In genomic region chr12:119115296-119115905, GRCh38 we compare ENCODE assay signal across 8 cellular contexts.
DNase-seq lines count a peak whose midpoint lies in the region; ATAC-seq and TF ChIP-seq lines count a peak whose summit lies in the region.

No MANE protein-coding gene starts in this region.

- no peak overlapping the region for H3K4me3 Mint-ChIP-seq in activated naive CD4-positive, alpha-beta T cell treated with anti-CD3 and anti-CD28 coated beads, Interleukin-2, amount 10 ng/mL, durations not matched to agents 7 days and 5 days
- no peak overlapping the region for H3K4me3 Mint-ChIP-seq in nephron progenitor cell

- TF ChIP-seq POLR2A in esophagus muscularis mucosa (IDR thresholded peaks at IDR 0.05; ENCODE audit: low read depth), result no peak

- no peak for TF ChIP-seq EP300 in esophagus muscularis mucosa (IDR thresholded peaks at IDR 0.05)

- H3K4me1 Mint-ChIP-seq in activated naive CD4-positive, alpha-beta T cell treated with anti-CD3 and anti-CD28 coated beads, Interleukin-2, amount 10 ng/mL, durations not matched to agents 7 days and 5 days, result no peaks in the 10 kb centered on the region
- no peaks in the 10 kb centered on the region for H3K4me1 Mint-ChIP-seq in nephron progenitor cell

- no peaks in the 10 kb centered on the region for H3K9me3 ChIP-seq in Karpas-422 (ENCODE audit: low read length)
- no peaks in the 10 kb centered on the region for H3K9me3 ChIP-seq in SJCRH30 (replicated peaks)
- H3K9me3 ChIP-seq in esophagus muscularis mucosa, result no peaks in the 10 kb centered on the region

- intact Hi-C loops in esophagus muscularis mucosa (cut with DNase I), result loop anchor here (1.0 to 10.0 kb wide), 4 partner anchors 159 to 429 kb away; no protein-coding TSS in a partner anchor

- no peak overlapping the region for H2AFZ ChIP-seq in Karpas-422 (ENCODE audit: low read length)

- H3K27me3 Mint-ChIP-seq in activated naive CD4-positive, alpha-beta T cell treated with anti-CD3 and anti-CD28 coated beads, Interleukin-2, amount 10 ng/mL, durations not matched to agents 7 days and 5 days, result no peaks in the 10 kb centered on the region
- peaks cover 9% of the 10 kb centered on the region for H3K27me3 Mint-ChIP-seq in nephron progenitor cell (ENCODE audit: low read depth, poor library complexity)

- no peaks in the 10 kb centered on the region for H3K36me3 Mint-ChIP-seq in activated naive CD4-positive, alpha-beta T cell treated with anti-CD3 and anti-CD28 coated beads, Interleukin-2, amount 10 ng/mL, durations not matched to agents 7 days and 5 days
- H3K36me3 Mint-ChIP-seq in nephron progenitor cell (ENCODE audit: low read depth), result no peaks in the 10 kb centered on the region

- H3K9me2 ChIP-seq in Karpas-422 (replicated peaks; ENCODE audit: insufficient read depth, low read length), result no peaks in the 10 kb centered on the region

- 28% methylated on average over 2 of the region's 2 CpGs for WGBS in esophagus muscularis mucosa

- H3K27me3 ChIP-seq in Karpas-422 (ENCODE audit: low read length) (no peaks in the 10 kb centered on the region), SJCRH30 (no peaks in the 10 kb centered on the region), esophagus muscularis mucosa (peaks cover 0 to 7% (median 0%) of the 10 kb centered on the region in 4 donors)

- H3K27ac ChIP-seq in Karpas-422 (ENCODE audit: low read length) (no peak overlapping the region), SJCRH30 (no peak overlapping the region), esophagus muscularis mucosa (replicated peaks in 1 of 4) (no peak overlapping the region)

- peak; percentile 89 for TF ChIP-seq CTCF in esophagus muscularis mucosa (IDR thresholded peaks at IDR 0.05)
- peak; percentile 90 for TF ChIP-seq CTCF in nephron progenitor cell (IDR thresholded peaks at IDR 0.05)

- H4K20me1 ChIP-seq in Karpas-422 (ENCODE audit: insufficient read depth, low read depth, low read length), result no peaks in the 10 kb centered on the region

- H3K9me3 Mint-ChIP-seq in activated naive CD4-positive, alpha-beta T cell treated with anti-CD3 and anti-CD28 coated beads, Interleukin-2, amount 10 ng/mL, durations not matched to agents 7 days and 5 days, result peaks cover 2% of the 10 kb centered on the region
- H3K9me3 Mint-ChIP-seq in nephron progenitor cell, result peaks cover 6% of the 10 kb centered on the region

- ATAC-seq in HG02840 (IDR thresholded peaks at IDR 0.05; ENCODE audit: low FRiP score, unreplicated experiment), result no peak

- H3K27ac Mint-ChIP-seq in activated naive CD4-positive, alpha-beta T cell treated with anti-CD3 and anti-CD28 coated beads, Interleukin-2, amount 10 ng/mL, durations not matched to agents 7 days and 5 days, result no peak overlapping the region
- no peak overlapping the region for H3K27ac Mint-ChIP-seq in nephron progenitor cell

- H3K4me1 ChIP-seq in Karpas-422 (ENCODE audit: low read length), result no peaks in the 10 kb centered on the region
- H3K4me1 ChIP-seq in SJCRH30, result no peaks in the 10 kb centered on the region
- no peaks in the 10 kb centered on the region for H3K4me1 ChIP-seq in esophagus muscularis mucosa

- no peak overlapping the region for H3K9ac ChIP-seq in Karpas-422 (ENCODE audit: low read length)

- no peak overlapping the region for H3K4me2 ChIP-seq in Karpas-422 (ENCODE audit: low read depth, low read length, poor library complexity, severe bottlenecking)

- DNase-seq in activated naive CD4-positive, alpha-beta T cell treated with anti-CD3 and anti-CD28 coated beads, Interleukin-2, amount 10 ng/mL, durations not matched to agents 7 days and 5 days, result peak; percentile 39
- no peak for DNase-seq in activated naive CD4-positive, alpha-beta T cell (lab: John Stamatoyannopoulos, UW)
- DNase-seq in Karpas-422 (peak; percentile 78), SJCRH30 (peak; percentile 11 to 75), esophagus muscularis mucosa (ENCODE audit: extremely low spot score) (no peak), nephron progenitor cell (peak; percentile 70), activated gamma-delta T cell treated with Interleukin-2 at 50 U/mL for 16 hours (no peak)

- H3K36me3 ChIP-seq in Karpas-422 (ENCODE audit: insufficient read depth, low read length) (no peaks in the 10 kb centered on the region), SJCRH30 (no peaks in the 10 kb centered on the region), esophagus muscularis mucosa (no peaks in the 10 kb centered on the region)

- H3K79me2 ChIP-seq in Karpas-422 (ENCODE audit: low read length), result no peaks in the 10 kb centered on the region

- CTCF ChIA-PET in activated naive CD4-positive, alpha-beta T cell treated with anti-CD3 and anti-CD28 coated beads, Interleukin-2, amount 10 ng/mL, durations not matched to agents 7 days and 5 days (lab: Charles Lee), result interaction anchor here (0.6 to 1.5 kb wide), 2 partner anchors 298 to 306 kb away, joined by 3 to 7 read pairs; no protein-coding TSS in a partner anchor

- H3K4me3 ChIP-seq in Karpas-422 (ENCODE audit: low read length) (no peak overlapping the region), SJCRH30 (no peak overlapping the region), esophagus muscularis mucosa (no peak overlapping the region)

Comparison
In these comparisons a context has a peak if more than half of its experiments do, and no peak if none do; other contexts are left out.
1. DNase-seq: peak in activated naive CD4-positive, alpha-beta T cell treated with anti-CD3 and anti-CD28 coated beads, Interleukin-2, amount 10 ng/mL, durations not matched to agents 7 days and 5 days (single experiment), Karpas-422 (single experiment), SJCRH30 (2 of 2) and nephron progenitor cell (single experiment); none in activated naive CD4-positive, alpha-beta T cell (0 of 4), esophagus muscularis mucosa (single experiment) and activated gamma-delta T cell treated with Interleukin-2 at 50 U/mL for 16 hours (single experiment).